Comparison of ENCODE assay signal across 8 cellular contexts in the genomic region with DNA sequence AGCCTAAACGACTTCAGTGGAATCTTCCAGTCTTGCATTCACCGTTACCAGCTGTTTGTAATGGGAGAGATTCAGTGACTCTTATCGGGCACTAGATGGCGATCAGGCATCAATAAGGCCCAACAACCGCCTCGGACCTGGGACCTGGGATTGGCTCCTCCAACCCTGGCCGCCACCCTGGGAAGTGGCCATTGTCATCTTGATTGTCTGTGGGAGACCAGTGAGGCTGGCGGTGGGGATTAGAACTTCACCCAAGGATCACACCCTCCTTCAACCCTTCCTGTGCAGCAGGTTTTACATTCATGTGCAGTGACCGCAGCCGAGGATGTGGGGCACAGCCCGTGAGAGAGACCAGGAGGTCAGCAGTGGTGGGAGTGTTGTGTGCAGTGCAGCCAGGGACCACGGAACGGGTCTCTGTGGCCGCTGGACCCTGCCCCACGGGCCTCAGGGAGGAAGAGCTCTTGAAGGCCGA.
A peak's percentile ranks its signal among the peaks of the same experiment; 100 is the strongest.
DNase-seq lines count a peak whose midpoint lies in the region; ATAC-seq and TF ChIP-seq lines count a peak whose summit lies in the region.

No MANE protein-coding gene starts in this region.

- H3K27ac Mint-ChIP-seq in T-helper 17 cell: peak overlapping the region; percentile 79

- in situ Hi-C loops in astrocyte of the spinal cord (cut with HindIII; ENCODE audit: low sequenced_read_pairs): no loop called here

- ATAC-seq in GM18511 (IDR thresholded peaks at IDR 0.05; ENCODE audit: unreplicated experiment): peak; percentile 64
- ATAC-seq in T-helper 17 cell: peak; percentile 65
- no peak for ATAC-seq in HG02840 (IDR thresholded peaks at IDR 0.05; ENCODE audit: low FRiP score, unreplicated experiment)

- TF ChIP-seq CTCF in AG04449 (IDR thresholded peaks at IDR 0.05; ENCODE audit: insufficient read depth, low read length, missing control alignments) (peak; percentile 72), astrocyte of the spinal cord (IDR thresholded peaks at IDR 0.05; ENCODE audit: low read depth, low read length) (peak; percentile 80)

- no peaks in the 10 kb centered on the region for H3K36me3 Mint-ChIP-seq in T-helper 17 cell (ENCODE audit: low read depth)

- POLR2A ChIA-PET in AG04449 (lab: Yijun Ruan, JAX): interaction anchor here (0.6 kb wide), 1 partner anchor 360 kb away, joined by 3 read pairs; no protein-coding TSS in a partner anchor

- H3K4me1 Mint-ChIP-seq in T-helper 17 cell: peaks cover 19% of the 10 kb centered on the region

- CTCF ChIA-PET in AG04449 (lab: Yijun Ruan, JAX): interaction anchor here (0.5 to 5.6 kb wide), 57 partner anchors 10 to 982 kb away, joined by 3 to 63 read pairs (median 4); a partner anchor contains a TSS

- DNase-seq in AG04449 (ENCODE audit: low read depth, low spot score) (peak; percentile 31), NCI-H1436 treated with DMSO at 0.1 percent for 48 hours (lab: John Stamatoyannopoulos, UW) (peak; percentile 64), T-helper 17 cell (peak in 1 of 3 donors; percentile 14), astrocyte of the spinal cord (ENCODE audit: low read depth, low spot score) (peak; percentile 85), iPS DF 19.7 (ENCODE audit: low read depth, low spot score) (peak; percentile 61)
- DNase-seq in stimulated activated CD4-positive, alpha-beta T cell treated with anti-CD3 and anti-CD28 coated beads, Interleukin-12 subunit alpha, Interleukin-12 subunit beta, amount 100 ng/mL, for 4 hours: peak; percentile 41

- H3K27me3 Mint-ChIP-seq in T-helper 17 cell: peaks cover 4% of the 10 kb centered on the region

- no peak overlapping the region for H3K4me3 ChIP-seq in AG04449 (ENCODE audit: low read depth, low read length)
- no peak overlapping the region for H3K4me3 ChIP-seq in astrocyte of the spinal cord (ENCODE audit: low read depth, low read length)

- no peak overlapping the region for H3K4me3 Mint-ChIP-seq in T-helper 17 cell

- H3K9me3 ChIP-seq in T-helper 17 cell (ENCODE audit: control insufficient read depth, low read length, poor library complexity, severe bottlenecking): no peaks in the 10 kb centered on the region
